In the genomic region with DNA sequence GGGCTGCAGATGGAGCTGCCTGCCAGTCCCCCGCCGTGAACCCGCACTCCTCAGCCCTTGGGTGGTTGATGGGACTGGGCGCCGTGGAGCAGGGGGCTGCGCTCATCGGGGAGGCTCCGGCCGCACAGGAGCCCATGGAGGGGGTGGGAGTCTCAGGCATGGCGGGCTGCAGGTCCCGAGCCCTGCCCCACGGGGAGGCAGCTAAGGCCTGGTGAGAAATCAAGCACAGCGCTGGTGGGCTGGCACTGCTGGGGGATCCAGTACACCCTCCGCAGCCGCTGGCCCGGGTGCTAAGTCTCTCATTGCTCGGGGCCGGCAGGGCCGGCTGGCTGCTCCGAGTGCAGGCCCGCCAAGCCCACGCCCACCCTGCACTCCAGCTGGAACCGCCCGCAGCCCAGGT, we compare ENCODE assay signal across 15 cellular contexts. TPM values are rescaled to one million over a fixed set of nuclear protein-coding genes. Genes with fewer than 3 reads are reported as not detected.
"Had no signal": no experiment of that assay in that cellular context is flagged by ENCODE, and none has a peak within 500 bp of the region (broad histone marks: within the 10 kb centered on the region; RNA-seq: fewer than 3 reads in every experiment).

No MANE protein-coding gene starts in this region.

RNA-seq across cellular contexts. Expression of a gene that starts 4.7 kb away (rescaled TPM):
- total RNA-seq: temporal lobe, thoracic aorta, transverse colon had no signal

RNA-seq across cellular contexts. Expression of a gene that starts 17.6 kb away (rescaled TPM):
- total RNA-seq: suprapubic skin, temporal lobe, testis, thoracic aorta, tibial nerve, transverse colon, ureter, urinary bladder, uterus, vagina had no signal

RNA-seq across cellular contexts. Expression of a gene that starts 50.3 kb away (rescaled TPM):
- total RNA-seq: stomach, subcutaneous adipose tissue, suprapubic skin, temporal lobe, thoracic aorta, thyroid gland, tibial nerve, transverse colon, upper lobe of left lung, upper lobe of right lung, ureter, urinary bladder, uterus, vagina had no signal

RNA-seq across cellular contexts. Expression of a gene that starts 59.2 kb away (rescaled TPM):
- total RNA-seq: temporal lobe, thoracic aorta, thyroid gland, ureter had no signal
